32 cellular contexts compared by ENCODE assay signal in the genomic region with DNA sequence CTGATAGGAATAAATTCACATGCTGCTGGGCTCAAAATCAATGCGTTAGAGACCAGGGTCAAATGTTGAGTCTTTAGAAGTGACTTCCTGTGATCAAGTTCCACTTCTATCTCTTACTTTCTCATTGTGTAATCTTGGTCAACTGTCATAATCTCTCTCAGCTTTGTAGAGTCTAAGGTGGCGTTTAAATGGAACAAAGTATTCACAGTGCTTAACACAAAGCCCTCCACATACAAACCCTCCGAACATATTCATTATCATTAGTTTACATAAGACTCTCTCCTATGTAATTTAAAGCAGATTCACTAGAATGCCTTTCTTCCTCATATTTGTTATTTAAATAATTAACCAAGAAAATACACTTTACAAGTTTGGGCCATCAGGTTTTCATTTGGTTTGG. TPM values are rescaled to one million over a fixed set of nuclear protein-coding genes. Genes with fewer than 3 reads are reported as not detected.
"Had no signal": no experiment of that assay in that cellular context is flagged by ENCODE, and none has a peak within 500 bp of the region (broad histone marks: within the 10 kb centered on the region; RNA-seq: fewer than 3 reads in every experiment).

No MANE protein-coding gene starts in this region.

- H3K4me1 ChIP-seq: ascending aorta, body of pancreas, Peyer's patch had no signal

- H3K27ac ChIP-seq: ascending aorta, body of pancreas, coronary artery, Peyer's patch, RWPE1 had no signal

- H3K27me3 Mint-ChIP-seq: activated B cell treated with CpG ODN at 0.5 μM for 24 hours; activated CD4-positive, alpha-beta T cell treated with anti-CD3 and anti-CD28 coated beads, Interleukin-2, amount 10 ng/mL, durations not matched to agents 24 days and 14 days; activated CD8-positive, alpha-beta memory T cell treated with anti-CD3 and anti-CD28 coated beads, Interleukin-2, amount 10 ng/mL, durations not matched to agents 7 days and 5 days; activated naive CD8-positive, alpha-beta T cell treated with anti-CD3 and anti-CD28 coated beads, Interleukin-2, amount 50 U/mL, for 24 hours had no signal

- H3K36me3 Mint-ChIP-seq: activated CD8-positive, alpha-beta memory T cell treated with anti-CD3 and anti-CD28 coated beads, Interleukin-2, amount 10 ng/mL, durations not matched to agents 7 days and 5 days; activated naive CD4-positive, alpha-beta T cell treated with anti-CD3 and anti-CD28 coated beads, Interleukin-2, amount 50 U/mL, for 72 hours had no signal

- H3K27ac Mint-ChIP-seq: activated B cell treated with CpG ODN at 0.5 μM for 24 hours; activated CD4-positive, alpha-beta T cell treated with anti-CD3 and anti-CD28 coated beads, Interleukin-2, amount 10 ng/mL, durations not matched to agents 24 days and 14 days; activated CD8-positive, alpha-beta memory T cell treated with anti-CD3 and anti-CD28 coated beads, Interleukin-2, amount 10 ng/mL, durations not matched to agents 7 days and 5 days; activated naive CD4-positive, alpha-beta T cell treated with anti-CD3 and anti-CD28 coated beads, Interleukin-2, amount 50 U/mL, for 72 hours; activated naive CD8-positive, alpha-beta T cell treated with anti-CD3 and anti-CD28 coated beads, Interleukin-2, amount 50 U/mL, for 24 hours; T-helper 1 cell treated with Interleukin-12 subunit alpha and Interleukin-12 subunit beta and Interleukin-4 antibody, amounts not matched to agents 30 μg/mL and 1 μg/mL, for 36 hours had no signal

- DNase-seq: activated B cell treated with CpG ODN at 0.5 μM for 24 hours; activated CD4-positive, alpha-beta T cell treated with anti-CD3 and anti-CD28 coated beads for 1 hour; activated CD4-positive, alpha-beta T cell treated with anti-CD3 and anti-CD28 coated beads, Interleukin-2, amount 10 ng/mL, durations not matched to agents 24 days and 14 days; activated CD4-positive, alpha-beta T cell treated with anti-CD3 and anti-CD28 coated beads, Interleukin-2, amount 50 U/mL, for 48 hours; activated CD8-positive, alpha-beta memory T cell treated with anti-CD3 and anti-CD28 coated beads, Interleukin-2, amount 10 ng/mL, durations not matched to agents 7 days and 5 days; activated effector memory CD4-positive, alpha-beta T cell treated with anti-CD3 and anti-CD28 coated beads, Interleukin-2, amount 50 U/mL, for 16 hours; activated naive CD4-positive, alpha-beta T cell treated with Interleukin-2 at 50 U/mL for 16 hours; activated naive CD8-positive, alpha-beta T cell treated with anti-CD3 and anti-CD28 coated beads, Interleukin-2, amount 50 U/mL, for 24 hours; activated T-cell treated with anti-CD3 and anti-CD28 coated beads, Interleukin-2, amount 50 U/mL, for 4 hours; amniotic stem cell; body of pancreas; central memory CD4-positive, alpha-beta T cell; KBM-7; NCI-H1092; NCI-H1417 treated with DMSO at 0.1 percent for 48 hours; NCI-H1694; NCI-H2029; NCI-H345; NCI-H510A; NCI-H69; Peyer's patch; Right ventricle myocardium superior had no signal

- H3K9me3 Mint-ChIP-seq: activated CD4-positive, alpha-beta T cell treated with anti-CD3 and anti-CD28 coated beads, Interleukin-2, amount 10 ng/mL, durations not matched to agents 24 days and 14 days; activated naive CD4-positive, alpha-beta T cell treated with anti-CD3 and anti-CD28 coated beads, Interleukin-2, amount 50 U/mL, for 72 hours; activated naive CD8-positive, alpha-beta T cell treated with anti-CD3 and anti-CD28 coated beads, Interleukin-2, amount 50 U/mL, for 24 hours; activated T-cell treated with anti-CD3 and anti-CD28 coated beads, Interleukin-2, amount 50 U/mL, for 4 hours; T-helper 1 cell treated with Interleukin-12 subunit alpha and Interleukin-12 subunit beta and Interleukin-4 antibody, amounts not matched to agents 30 μg/mL and 1 μg/mL, for 36 hours had no signal

- H3K9me3 ChIP-seq: ascending aorta, body of pancreas, Peyer's patch had no signal

- H3K4me3 Mint-ChIP-seq: activated B cell treated with CpG ODN at 0.5 μM for 24 hours; activated CD4-positive, alpha-beta T cell treated with anti-CD3 and anti-CD28 coated beads, Interleukin-2, amount 10 ng/mL, durations not matched to agents 24 days and 14 days; activated CD8-positive, alpha-beta memory T cell treated with anti-CD3 and anti-CD28 coated beads, Interleukin-2, amount 10 ng/mL, durations not matched to agents 7 days and 5 days; activated naive CD8-positive, alpha-beta T cell treated with anti-CD3 and anti-CD28 coated beads, Interleukin-2, amount 50 U/mL, for 24 hours; activated T-cell treated with anti-CD3 and anti-CD28 coated beads, Interleukin-2, amount 50 U/mL, for 4 hours; T-helper 1 cell treated with Interleukin-12 subunit alpha and Interleukin-12 subunit beta and Interleukin-4 antibody, amounts not matched to agents 30 μg/mL and 1 μg/mL, for 36 hours had no signal

- H3K4me3 ChIP-seq: ascending aorta, body of pancreas, coronary artery, Peyer's patch had no signal

- H3K4me1 Mint-ChIP-seq: activated B cell treated with CpG ODN at 0.5 μM for 24 hours; activated CD4-positive, alpha-beta T cell treated with anti-CD3 and anti-CD28 coated beads, Interleukin-2, amount 10 ng/mL, durations not matched to agents 24 days and 14 days; activated CD8-positive, alpha-beta memory T cell treated with anti-CD3 and anti-CD28 coated beads, Interleukin-2, amount 10 ng/mL, durations not matched to agents 7 days and 5 days; activated naive CD8-positive, alpha-beta T cell treated with anti-CD3 and anti-CD28 coated beads, Interleukin-2, amount 50 U/mL, for 24 hours had no signal

- H3K36me3 ChIP-seq: ascending aorta, Peyer's patch had no signal

- FAIRE-seq: bronchial epithelial cell had no signal

- ATAC-seq: activated CD8-positive, alpha-beta memory T cell treated with anti-CD3 and anti-CD28 coated beads, Interleukin-2, amount 10 ng/mL, durations not matched to agents 7 days and 5 days; activated naive CD4-positive, alpha-beta T cell treated with anti-CD3 and anti-CD28 coated beads, Interleukin-2, amount 50 U/mL, for 72 hours; activated naive CD8-positive, alpha-beta T cell treated with anti-CD3 and anti-CD28 coated beads, Interleukin-2, amount 50 U/mL, for 24 hours; activated T-cell treated with anti-CD3 and anti-CD28 coated beads, Interleukin-2, amount 50 U/mL, for 4 hours; body of pancreas had no signal

RNA-seq across cellular contexts. Expression of gene DAOA, which starts 25.5 kb away (rescaled TPM):
- total RNA-seq: activated B cell treated with CpG ODN at 0.5 μM for 24 hours; activated CD4-positive, alpha-beta T cell treated with anti-CD3 and anti-CD28 coated beads, Interleukin-2, amount 10 ng/mL, durations not matched to agents 24 days and 14 days; activated CD8-positive, alpha-beta memory T cell treated with anti-CD3 and anti-CD28 coated beads, Interleukin-2, amount 10 ng/mL, durations not matched to agents 7 days and 5 days; activated naive CD4-positive, alpha-beta T cell treated with anti-CD3 and anti-CD28 coated beads, Interleukin-2, amount 50 U/mL, for 72 hours; activated T-cell treated with anti-CD3 and anti-CD28 coated beads, Interleukin-2, amount 50 U/mL, for 4 hours; ascending aorta; body of pancreas; bronchial epithelial cell; chondrocyte; LHCN-M2; M059J; Peyer's patch; Right ventricle myocardium superior; SK-MEL-5 had no signal
